In genomic region chr13:87123987-87124784, GRCh38 we compare ENCODE assay signal across 10 cellular contexts.
DNase-seq lines count a peak whose midpoint lies in the region; ATAC-seq, FAIRE-seq and TF ChIP-seq lines count a peak whose summit lies in the region.
"Had no signal": no experiment of that assay in that cellular context is flagged by ENCODE, and none has a peak within 500 bp of the region (broad histone marks: within the 10 kb centered on the region; RNA-seq: fewer than 3 reads in every experiment).

No MANE protein-coding gene starts in this region.

- H3K27ac ChIP-seq in BLaER1 (no peak overlapping the region), kidney (ENCODE audit: low read depth in 2 of 2, low read length in 2 of 2) (no peak overlapping the region)
- H3K27ac ChIP-seq: lower lobe of right lung had no signal

- peak overlapping the region; percentile 47 for H3K4me2 ChIP-seq in BLaER1

- H3K4me1 ChIP-seq in BLaER1, result peaks cover 46% of the 10 kb centered on the region
- H3K4me1 ChIP-seq in kidney (ENCODE audit: control insufficient read depth in 1 of 2, insufficient read depth in 1 of 2, low read depth in 1 of 2, low read length in 2 of 2), result no peaks in the 10 kb centered on the region
- H3K4me1 ChIP-seq: lower lobe of right lung had no signal

- TF ChIP-seq CTCF in kidney (IDR thresholded peaks at IDR 0.05; ENCODE audit: borderline replicate concordance, extremely low read depth, insufficient read depth), result no peak

- DNase-seq in HS-5 (ENCODE audit: low read depth) (peak; percentile 87), iPS DF 19.7 (ENCODE audit: low read depth, low spot score) (peak; percentile 45), kidney (no peak), T-helper 2 cell (no peak)
- no peak for DNase-seq in activated naive CD4-positive, alpha-beta T cell treated with Interleukin-2 at 50 U/mL for 16 hours
- DNase-seq: activated CD4-positive, CD25-positive, alpha-beta regulatory T cell; lower lobe of right lung had no signal

- H4K20me1 ChIP-seq in BLaER1, result no peaks in the 10 kb centered on the region

- FAIRE-seq in kidney (lab: Jason Lieb, UNC), result no peak

- peaks cover 4% of the 10 kb centered on the region; the same call in 1 of the 2 replicates for H3K9me3 ChIP-seq in BLaER1
- no peaks in the 10 kb centered on the region for H3K9me3 ChIP-seq in kidney (ENCODE audit: control insufficient read depth in 1 of 2, low read length in 2 of 2)
- H3K9me3 ChIP-seq: lower lobe of right lung had no signal

- H3K4me3 ChIP-seq in BLaER1 (no peak overlapping the region), kidney (ENCODE audit: low read length in 2 of 2) (no peak overlapping the region)
- H3K4me3 ChIP-seq: lower lobe of right lung had no signal

- intact Hi-C loops in kidney (cut with DNase I), result no loop called here

- H3K36me3 ChIP-seq in BLaER1 (no peaks in the 10 kb centered on the region), kidney (ENCODE audit: control insufficient read depth in 1 of 2, insufficient read depth in 2 of 2, low read length in 2 of 2) (no peaks in the 10 kb centered on the region)
- H3K36me3 ChIP-seq: lower lobe of right lung had no signal

- no peak overlapping the region for H3K9ac ChIP-seq in BLaER1
- no peak overlapping the region for H3K9ac ChIP-seq in kidney (ENCODE audit: low read length in 2 of 2)

- ATAC-seq in SK-N-SH treated with all-trans-retinoic acid at 6 μM for 48 hours, result peak; percentile 66
- no peak for ATAC-seq in GM21825 (IDR thresholded peaks at IDR 0.05; ENCODE audit: unreplicated experiment)

- H3K27me3 ChIP-seq in BLaER1, result no peaks in the 10 kb centered on the region

TF ChIP-seq in SK-N-SH treated with all-trans-retinoic acid at 6 μM for 48 hours, 23 proteins besides CTCF, POLR2A, EP300 and RAD21:
- 0 out of 2 replicates have a peak, but pooled peaks have one; percentile 41 for TF ChIP-seq TOX (CRISPR knock-in tag; IDR thresholded peaks at IDR 0.05; ENCODE audit: borderline replicate concordance)
- no peak for TF ChIP-seq OSR1 (CRISPR knock-in tag; IDR thresholded peaks at IDR 0.05)
- TF ChIP-seq ZNF8 (CRISPR knock-in tag; IDR thresholded peaks at IDR 0.05), result no peak
- TF ChIP-seq ESRRG (CRISPR knock-in tag; IDR thresholded peaks at IDR 0.05), result no peak
- TF ChIP-seq TSHZ2 (CRISPR knock-in tag; IDR thresholded peaks at IDR 0.05), result no peak
- TF ChIP-seq ZNF565 (CRISPR knock-in tag; conservative IDR thresholded peaks at IDR 0.05; ENCODE audit: low read depth), result no peak
- TF ChIP-seq PPARA (CRISPR knock-in tag; IDR thresholded peaks at IDR 0.05; ENCODE audit: borderline replicate concordance), result no peak
- 0 out of 2 replicates have a peak, but pooled peaks have one; percentile 20 for TF ChIP-seq PATZ1 (CRISPR knock-in tag; IDR thresholded peaks at IDR 0.05; ENCODE audit: borderline replicate concordance)
- no peak for TF ChIP-seq CSRNP3 (CRISPR knock-in tag; IDR thresholded peaks at IDR 0.05)
- TF ChIP-seq ZNF70 (CRISPR knock-in tag; IDR thresholded peaks at IDR 0.05), result no peak
- no peak for TF ChIP-seq ZFP30 (CRISPR knock-in tag; IDR thresholded peaks at IDR 0.05)
- no peak for TF ChIP-seq SNAI2 (CRISPR knock-in tag; IDR thresholded peaks at IDR 0.05)
- no peak for TF ChIP-seq POU6F1 (CRISPR knock-in tag; IDR thresholded peaks at IDR 0.05; ENCODE audit: borderline replicate concordance, low read depth)
- no peak for TF ChIP-seq TCF4 (CRISPR knock-in tag; IDR thresholded peaks at IDR 0.05; ENCODE audit: borderline replicate concordance)
- TF ChIP-seq ISL1 (CRISPR knock-in tag; IDR thresholded peaks at IDR 0.05), result no peak
- no peak for TF ChIP-seq BACH2 (CRISPR knock-in tag; IDR thresholded peaks at IDR 0.05; ENCODE audit: borderline replicate concordance)

Comparison
In these comparisons a context has a peak if more than half of its experiments do, and no peak if none do; other contexts are left out.
1. DNase-seq: peak in HS-5 (single experiment) and iPS DF 19.7 (single experiment); none in activated naive CD4-positive, alpha-beta T cell treated with Interleukin-2 at 50 U/mL for 16 hours (single experiment), kidney (single experiment) and T-helper 2 cell (0 of 5).